ENCODE assay signal across 16 cellular contexts in genomic region chr22:26711205-26711958, GRCh38. TPM values are rescaled to one million over a fixed set of nuclear protein-coding genes. Genes with fewer than 3 reads are reported as not detected.
DNase-seq lines count a peak whose midpoint lies in the region; ATAC-seq, FAIRE-seq and TF ChIP-seq lines count a peak whose summit lies in the region.
"Had no signal": no experiment of that assay in that cellular context is flagged by ENCODE, and none has a peak within 500 bp of the region (broad histone marks: within the 10 kb centered on the region; RNA-seq: fewer than 3 reads in every experiment).

No MANE protein-coding gene starts in this region.

- intact Hi-C loops in endothelial cell of umbilical vein (cut with micrococcal nuclease): no loop called here

- ATAC-seq in HG03457 (IDR thresholded peaks at IDR 0.05; ENCODE audit: unreplicated experiment): no peak
- ATAC-seq in HG02884 (IDR thresholded peaks at IDR 0.05; ENCODE audit: unreplicated experiment): no peak

- no peak overlapping the region for H3K9ac ChIP-seq in endothelial cell of umbilical vein (replicated peaks; ENCODE audit: extremely low read depth, insufficient read depth, low read length)
- H3K9ac ChIP-seq: BLaER1 had no signal

- H3K4me1 ChIP-seq in ACC112 (ENCODE audit: control insufficient read depth, insufficient read depth, low read length, unreplicated experiment) (peaks cover 56% of the 10 kb centered on the region), endothelial cell of umbilical vein (ENCODE audit: control insufficient read depth, extremely low read depth, insufficient read depth, low read length) (peaks cover 34% of the 10 kb centered on the region)
- H3K4me1 ChIP-seq: BLaER1, colonic mucosa had no signal

- H2AFZ ChIP-seq in ACC112 (ENCODE audit: low read length, unreplicated experiment): no peak overlapping the region
- H2AFZ ChIP-seq in endothelial cell of umbilical vein (ENCODE audit: low read depth, low read length): no peak overlapping the region

- no peaks in the 10 kb centered on the region for H3K9me3 ChIP-seq in endothelial cell of umbilical vein (replicated peaks; ENCODE audit: control insufficient read depth, insufficient read depth, low read length)
- H3K9me3 ChIP-seq: colonic mucosa had no signal

- POLR2A ChIA-PET in endothelial cell of umbilical vein (lab: Charles Lee) (no interaction called here), HEK293T (lab: Yijun Ruan, JAX) (no interaction called here)

- peak; percentile 87 for TF ChIP-seq POLR2A in GM12891 (IDR thresholded peaks at IDR 0.05; ENCODE audit: low read depth, low read length)
- no peak for TF ChIP-seq POLR2A in endothelial cell of umbilical vein (IDR thresholded peaks at IDR 0.05; ENCODE audit: low read depth, low read length)

- TF ChIP-seq CTCF in endothelial cell of umbilical vein (IDR thresholded peaks at IDR 0.05; ENCODE audit: extremely low read depth in 1 of 2, insufficient read depth in 1 of 2, low read depth in 1 of 2, low read length in 2 of 2): no peak

- no peaks in the 10 kb centered on the region for H4K20me1 ChIP-seq in endothelial cell of umbilical vein (replicated peaks; ENCODE audit: control insufficient read depth, extremely low read depth, insufficient read depth, low read length)

- peak; percentile 99 for FAIRE-seq in GM12891 (lab: Jason Lieb, UNC)
- peak; percentile 86 for FAIRE-seq in endothelial cell of umbilical vein (lab: Jason Lieb, UNC)
- FAIRE-seq: keratinocyte, RCC 7860 had no signal

- no peak overlapping the region for H3K4me3 ChIP-seq in ACC112 (ENCODE audit: low read depth, low read length)
- H3K4me3 ChIP-seq in endothelial cell of umbilical vein (replicated peaks in 1 of 3; ENCODE audit: insufficient read depth in 1 of 3, low read depth in 1 of 3, low read length in 3 of 3): no peak overlapping the region
- H3K4me3 ChIP-seq: BLaER1, colonic mucosa had no signal

- CTCF ChIA-PET in endothelial cell of umbilical vein (lab: Charles Lee): interaction anchor here (0.6 to 1.4 kb wide), 9 partner anchors 9 to 694 kb away, joined by 3 to 8 read pairs (median 5); no protein-coding TSS in a partner anchor
- CTCF ChIA-PET in HEK293T (lab: Yijun Ruan, JAX): no interaction called here

- no peak overlapping the region for H3K4me2 ChIP-seq in endothelial cell of umbilical vein (ENCODE audit: insufficient read depth, low read length)
- H3K4me2 ChIP-seq: BLaER1 had no signal

- H3K79me2 ChIP-seq in ACC112 (ENCODE audit: control insufficient read depth, insufficient read depth, low read length, unreplicated experiment) (no peaks in the 10 kb centered on the region), endothelial cell of umbilical vein (ENCODE audit: control insufficient read depth, insufficient read depth, low read length) (no peaks in the 10 kb centered on the region)

- H3K27ac ChIP-seq in ACC112 (ENCODE audit: low read depth, low read length) (peak overlapping the region; percentile 29; the same call in 1 of the 2 replicates), endothelial cell of umbilical vein (ENCODE audit: insufficient read depth, low read depth, low read length) (peak overlapping the region; percentile 72)
- H3K27ac ChIP-seq: BLaER1, colonic mucosa had no signal

- dilution Hi-C loops in endothelial cell of umbilical vein (cut with MboI; ENCODE audit: extremely low pct_ligation_motif_present, low sequenced_read_pairs): no loop called here

- no peaks in the 10 kb centered on the region for H3K9me1 ChIP-seq in endothelial cell of umbilical vein (replicated peaks; ENCODE audit: control insufficient read depth, extremely low read depth, insufficient read depth, low read length)

- DNase-seq in GM12891 (ENCODE audit: insufficient read length, low spot score) (peak; percentile 37), M059J (ENCODE audit: low read depth) (peak; percentile 28), endothelial cell of umbilical vein (ENCODE audit: low read depth, low spot score) (peak; percentile 89), DMS 273 (lab: John Stamatoyannopoulos, UW; ENCODE audit: unreplicated experiment) (no peak), HEK293T (ENCODE audit: extremely low spot score) (no peak)
- DNase-seq: activated T-cell treated with anti-CD3 and anti-CD28 coated beads, Interleukin-2, amount 50 U/mL, for 72 hours; colonic mucosa; HCEC 1CT; Karpas-422; NCI-H2107 had no signal

- H3K36me3 ChIP-seq in ACC112 (ENCODE audit: insufficient read depth, low read length) (no peaks in the 10 kb centered on the region), endothelial cell of umbilical vein (ENCODE audit: control insufficient read depth in 2 of 2, extremely low read depth in 1 of 2, insufficient read depth in 2 of 2, low read length in 2 of 2) (no peaks in the 10 kb centered on the region)
- H3K36me3 ChIP-seq: colonic mucosa had no signal

- H3K27me3 ChIP-seq in ACC112 (ENCODE audit: insufficient read depth, low read length) (no peaks in the 10 kb centered on the region), endothelial cell of umbilical vein (ENCODE audit: control insufficient read depth in 2 of 2, insufficient read depth in 2 of 2, low read length in 2 of 2) (no peaks in the 10 kb centered on the region)
- H3K27me3 ChIP-seq: BLaER1, colonic mucosa had no signal

- BruUV-seq in endothelial cell of umbilical vein (replicated peaks; lab: Mats Ljungman, UMichigan): no TSS peak

TF ChIP-seq in GM12891, 5 proteins besides CTCF, POLR2A, EP300 and RAD21:
- TF ChIP-seq SPI1 (IDR thresholded peaks at IDR 0.05; ENCODE audit: low read depth, low read length) (peak; percentile 42; the same call in 1 of the 2 replicates), PAX5 (IDR thresholded peaks at IDR 0.05; ENCODE audit: insufficient read depth, low read length, severe bottlenecking) (no peak), POU2F2 (IDR thresholded peaks at IDR 0.05; ENCODE audit: low read depth, low read length) (no peak), TAF1 (IDR thresholded peaks at IDR 0.05; ENCODE audit: low read depth, low read length) (no peak; the same call in 1 of the 2 replicates), POLR2AphosphoS5 (IDR thresholded peaks at IDR 0.05; ENCODE audit: low read depth, low read length) (peak; percentile 87)

TF ChIP-seq in endothelial cell of umbilical vein, 7 proteins besides CTCF, POLR2A, EP300 and RAD21:
- TF ChIP-seq FOS (IDR thresholded peaks at IDR 0.05; ENCODE audit: borderline replicate concordance, insufficient read depth, low read length) (no peak), JUN (IDR thresholded peaks at IDR 0.05; ENCODE audit: borderline replicate concordance, insufficient read depth, insufficient read length, low read depth) (peak; percentile 39)

TF ChIP-seq in HEK293T, 16 proteins besides CTCF, POLR2A, EP300 and RAD21:
- TF ChIP-seq FOXM1 (IDR thresholded peaks at IDR 0.05; ENCODE audit: borderline replicate concordance) (no peak), PKNOX1 (IDR thresholded peaks at IDR 0.05) (no peak), SP1 (IDR thresholded peaks at IDR 0.05) (no peak), BHLHE40 (IDR thresholded peaks at IDR 0.05; ENCODE audit: borderline replicate concordance) (no peak), FOXA1 (IDR thresholded peaks at IDR 0.05) (no peak), FOXK2 (IDR thresholded peaks at IDR 0.05) (no peak), ARNT (IDR thresholded peaks at IDR 0.05) (no peak), HDGF (IDR thresholded peaks at IDR 0.05; ENCODE audit: borderline replicate concordance) (no peak), TARDBP (IDR thresholded peaks at IDR 0.05) (no peak), L3MBTL2 (conservative IDR thresholded peaks at IDR 0.05) (no peak), ZNF384 (IDR thresholded peaks at IDR 0.05) (no peak), NFRKB (IDR thresholded peaks at IDR 0.05) (no peak), SUZ12 (IDR thresholded peaks at IDR 0.05) (no peak), ELF4 (IDR thresholded peaks at IDR 0.05) (no peak), LEF1 (IDR thresholded peaks at IDR 0.05; ENCODE audit: borderline replicate concordance) (no peak), CTBP1 (IDR thresholded peaks at IDR 0.05; ENCODE audit: borderline replicate concordance) (no peak)

RNA-seq across cellular contexts. Expression of gene MIAT, which starts 54.0 kb away (rescaled TPM):
- 1.2 TPM for polyA plus RNA-seq in GM12891 (2012; ENCODE audit: low read depth, missing spikeins)
- 0.02 TPM in 2 replicates for total RNA-seq in M059J (2014; rRNA removed; shearing (Covaris generic))
- 0.53 and 0.80 TPM in 2 replicates for total RNA-seq in endothelial cell of umbilical vein
- polyA plus RNA-seq in endothelial cell of umbilical vein: 0.03 and 0.05 TPM in 2 replicates
- 0.03 and 0.06 TPM in 2 replicates for polyA plus RNA-seq in endothelial cell of umbilical vein (2011; cell fraction: cytosol; rRNA removed)
- polyA plus RNA-seq in endothelial cell of umbilical vein (2011; cell fraction: nucleus; rRNA removed): 0.51 and 0.70 TPM in 2 replicates
- 0.04 and 0.07 TPM in 2 replicates for polyA plus RNA-seq in endothelial cell of umbilical vein (2012)
- polyA minus RNA-seq in endothelial cell of umbilical vein: 0.46 and 0.81 TPM in 2 replicates
- polyA minus RNA-seq in endothelial cell of umbilical vein (2011; cell fraction: cytosol; rRNA and poly(A)+ RNA removed): not detected
- polyA minus RNA-seq in endothelial cell of umbilical vein (2011; cell fraction: nucleus; rRNA and poly(A)+ RNA removed): 1.3 and 2.0 TPM in 2 replicates

Comparison
In these comparisons a context has a peak if more than half of its experiments do, and no peak if none do; other contexts are left out.
1. DNase-seq: peak in GM12891 (single experiment), M059J (single experiment) and endothelial cell of umbilical vein (single experiment); none in DMS 273 (single experiment) and HEK293T (single experiment).